Comparison of ENCODE assay signal across 19 cellular contexts in genomic region chr7:441713-442421, GRCh38.
"Had no signal": no experiment of that assay in that cellular context is flagged by ENCODE, and none has a peak within 500 bp of the region (broad histone marks: within the 10 kb centered on the region; RNA-seq: fewer than 3 reads in every experiment).

No MANE protein-coding gene starts in this region.

- ATAC-seq: heart left ventricle; left colon; lower lobe of right lung; natural killer cell; pancreas; sciatic nerve; stimulated activated memory B cell treated with anti-CD40 and anti-IgM and Interleukin-4, amounts not matched to agents 10 μg/mL and 1 μg/mL and 100 μg/mL, for 72 hours; stimulated activated naive CD8-positive, alpha-beta T cell treated with anti-CD3 and anti-CD28 coated beads, Interleukin-15, Interleukin-2, amounts not matched to agents 100 U/mL and 50 U/mL, for 24 hours had no signal

- DNase-seq: dorsolateral prefrontal cortex; effector CD4-positive, alpha-beta T cell; heart left ventricle; hippocampal formation; left colon; left ventricle myocardium inferior; lower lobe of right lung; natural killer cell; spleen; stimulated activated CD4-positive, alpha-beta T cell treated with anti-CD3 and anti-CD28 coated beads, Interleukin-4, amount 100 ng/mL, for 4 hours; stimulated activated naive CD8-positive, alpha-beta T cell treated with anti-CD3 and anti-CD28 coated beads, Interleukin-15, Interleukin-2, amounts not matched to agents 100 U/mL and 50 U/mL, for 24 hours; substantia nigra; testis; tibial artery had no signal

- H3K27me3 ChIP-seq: heart left ventricle, neutrophil, pancreas, spleen, testis, tibial artery had no signal

- H3K27ac ChIP-seq: dorsolateral prefrontal cortex, heart left ventricle, left ventricle myocardium inferior, lower lobe of right lung, neutrophil, pancreas, skin epidermis, spleen, testis, tibial artery had no signal

- H3K9me3 ChIP-seq: heart left ventricle, left ventricle myocardium inferior, lower lobe of right lung, neutrophil, pancreas, spleen, testis, tibial artery had no signal

- H3K4me3 ChIP-seq: dorsolateral prefrontal cortex, heart left ventricle, left ventricle myocardium inferior, lower lobe of right lung, pancreas, skin epidermis, spleen, testis, tibial artery had no signal

- H3K4me1 ChIP-seq: heart left ventricle, left ventricle myocardium inferior, lower lobe of right lung, pancreas, testis had no signal

- H3K36me3 ChIP-seq: heart left ventricle, left ventricle myocardium inferior, lower lobe of right lung, neutrophil, pancreas, spleen, tibial artery had no signal
